ENCODE assay signal across 11 cellular contexts in the genomic region with DNA sequence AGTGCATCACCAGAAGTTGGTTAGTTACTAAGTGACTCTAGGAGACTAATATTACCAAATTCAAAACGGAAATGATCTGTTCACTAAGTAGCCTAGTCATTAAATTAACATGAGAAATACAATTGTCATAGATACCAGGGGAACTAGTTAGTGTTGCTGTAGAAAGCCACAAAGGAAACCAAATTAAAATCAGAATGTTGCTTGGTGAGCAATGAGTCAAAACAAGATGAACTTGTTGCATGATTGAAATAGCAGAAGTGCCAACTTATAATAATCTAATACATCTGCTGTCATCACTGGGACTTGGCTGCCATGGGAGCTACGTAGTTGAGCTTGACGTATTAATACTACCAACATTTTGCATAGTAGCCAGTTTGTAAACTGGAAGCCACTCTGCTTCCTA.
DNase-seq lines count a peak whose midpoint lies in the region; ATAC-seq lines count a peak whose summit lies in the region.
"Had no signal": no experiment of that assay in that cellular context is flagged by ENCODE, and none has a peak within 500 bp of the region (broad histone marks: within the 10 kb centered on the region; RNA-seq: fewer than 3 reads in every experiment).

No MANE protein-coding gene starts in this region.

- no peaks in the 10 kb centered on the region for H3K36me3 Mint-ChIP-seq in activated T-cell treated with anti-CD3 and anti-CD28 coated beads, Interleukin-2, amount 50 U/mL, for 4 hours (ENCODE audit: insufficient read depth)

- H3K27me3 Mint-ChIP-seq in activated T-cell treated with anti-CD3 and anti-CD28 coated beads, Interleukin-2, amount 50 U/mL, for 4 hours (ENCODE audit: low read depth) = no peaks in the 10 kb centered on the region

- no peak for DNase-seq in activated T-cell treated with anti-CD3 and anti-CD28 coated beads, Interleukin-2, amount 50 U/mL, for 1 hour
- no peak for DNase-seq in NCI-H1930 (lab: John Stamatoyannopoulos, UW)
- no peak for DNase-seq in NCI-H2227 (lab: John Stamatoyannopoulos, UW; ENCODE audit: unreplicated experiment)
- no peak for DNase-seq in activated T-cell treated with anti-CD3 and anti-CD28 coated beads, Interleukin-2, amount 50 U/mL, for 4 hours
- DNase-seq: Calu3, NCI-H1417 treated with DMSO at 0.1 percent for 48 hours, stomach had no signal

- no peaks in the 10 kb centered on the region for H3K4me1 Mint-ChIP-seq in activated T-cell treated with anti-CD3 and anti-CD28 coated beads, Interleukin-2, amount 50 U/mL, for 4 hours (ENCODE audit: low read depth)

- H3K9me3 Mint-ChIP-seq in activated T-cell treated with anti-CD3 and anti-CD28 coated beads, Interleukin-2, amount 50 U/mL, for 4 hours = peaks cover 3% of the 10 kb centered on the region

- ATAC-seq in GM18517 (IDR thresholded peaks at IDR 0.05; ENCODE audit: unreplicated experiment) = peak; percentile 84
- peak; percentile 72 for ATAC-seq in GM21529 (IDR thresholded peaks at IDR 0.05; ENCODE audit: unreplicated experiment)
- peak; percentile 67 for ATAC-seq in HG03135 (IDR thresholded peaks at IDR 0.05; ENCODE audit: unreplicated experiment)
- ATAC-seq in esophagus mucosa = peak; percentile 92
- no peak for ATAC-seq in activated T-cell treated with anti-CD3 and anti-CD28 coated beads, Interleukin-2, amount 50 U/mL, for 4 hours

- H3K4me3 Mint-ChIP-seq in activated T-cell treated with anti-CD3 and anti-CD28 coated beads, Interleukin-2, amount 50 U/mL, for 4 hours = no peak overlapping the region

Comparison
In these comparisons a context has a peak if more than half of its experiments do, and no peak if none do; other contexts are left out.
1. ATAC-seq: peak in GM18517 (single experiment), GM21529 (single experiment), HG03135 (single experiment) and esophagus mucosa (single experiment); none in activated T-cell treated with anti-CD3 and anti-CD28 coated beads, Interleukin-2, amount 50 U/mL, for 4 hours (0 of 2).